ENCODE assay signal across 17 cellular contexts in genomic region chr12:4174417-4174816, GRCh38.
DNase-seq lines count a peak whose midpoint lies in the region; ATAC-seq lines count a peak whose summit lies in the region.
"Had no signal": no experiment of that assay in that cellular context is flagged by ENCODE, and none has a peak within 500 bp of the region (broad histone marks: within the 10 kb centered on the region; RNA-seq: fewer than 3 reads in every experiment).

No MANE protein-coding gene starts in this region.

- ATAC-seq in activated CD8-positive, alpha-beta memory T cell treated with anti-CD3 and anti-CD28 coated beads, Interleukin-2, amount 10 ng/mL, durations not matched to agents 7 days and 5 days = no peak
- ATAC-seq in GM19467 (IDR thresholded peaks at IDR 0.05; ENCODE audit: unreplicated experiment) = no peak
- no peak for ATAC-seq in stimulated activated naive CD8-positive, alpha-beta T cell treated with anti-CD3 and anti-CD28 coated beads, Interleukin-15, Interleukin-2, amounts not matched to agents 100 U/mL and 50 U/mL, for 24 hours
- ATAC-seq: A549 had no signal

- CTCF ChIA-PET in activated CD8-positive, alpha-beta memory T cell treated with anti-CD3 and anti-CD28 coated beads, Interleukin-2, amount 10 ng/mL, durations not matched to agents 7 days and 5 days (lab: Charles Lee) = interaction anchor here (1.8 kb wide), 2 partner anchors 9 to 67 kb away, joined by 5 to 8 read pairs; no protein-coding TSS in a partner anchor

- DNase-seq in activated CD8-positive, alpha-beta memory T cell treated with anti-CD3 and anti-CD28 coated beads, Interleukin-2, amount 10 ng/mL, durations not matched to agents 7 days and 5 days = peak; percentile 9
- no peak for DNase-seq in activated CD8-positive, alpha-beta memory T cell treated with anti-CD3 and anti-CD28 coated beads, Interleukin-2, amount 50 U/mL, for 48 hours
- DNase-seq in NOMO-1 (lab: John Stamatoyannopoulos, UW; ENCODE audit: unreplicated experiment in 2 of 2) (peak; percentile 32 to 44), head of caudate nucleus (peak in 25 of 42 donors; percentile 14 to 58 (median 32)), T-helper 2 cell (no peak), DMS53 treated with DMSO at 0.1 percent for 48 hours (lab: John Stamatoyannopoulos, UW; ENCODE audit: unreplicated experiment) (no peak)
- no peak for DNase-seq in stimulated activated naive CD8-positive, alpha-beta T cell treated with anti-CD3 and anti-CD28 coated beads, Interleukin-15, Interleukin-2, amounts not matched to agents 100 U/mL and 50 U/mL, for 24 hours
- DNase-seq: COR-L47, EL, NCI-H1436, NCI-H2081, NCI-H510A, NCI-H774, SHP77 had no signal

- H3K4me1 Mint-ChIP-seq in activated CD8-positive, alpha-beta memory T cell treated with anti-CD3 and anti-CD28 coated beads, Interleukin-2, amount 10 ng/mL, durations not matched to agents 7 days and 5 days = peaks cover 52% of the 10 kb centered on the region

- peaks cover 9% of the 10 kb centered on the region for H3K36me3 Mint-ChIP-seq in activated CD8-positive, alpha-beta memory T cell treated with anti-CD3 and anti-CD28 coated beads, Interleukin-2, amount 10 ng/mL, durations not matched to agents 7 days and 5 days
- H3K36me3 Mint-ChIP-seq: IgD-negative memory B cell had no signal

- H3K27me3 Mint-ChIP-seq in activated CD8-positive, alpha-beta memory T cell treated with anti-CD3 and anti-CD28 coated beads, Interleukin-2, amount 10 ng/mL, durations not matched to agents 7 days and 5 days = no peaks in the 10 kb centered on the region

- H3K27ac Mint-ChIP-seq in activated CD8-positive, alpha-beta memory T cell treated with anti-CD3 and anti-CD28 coated beads, Interleukin-2, amount 10 ng/mL, durations not matched to agents 7 days and 5 days = no peak overlapping the region
- H3K27ac Mint-ChIP-seq: IgD-negative memory B cell had no signal

- H3K9me3 Mint-ChIP-seq in activated CD8-positive, alpha-beta memory T cell treated with anti-CD3 and anti-CD28 coated beads, Interleukin-2, amount 10 ng/mL, durations not matched to agents 7 days and 5 days (ENCODE audit: low read depth) = no peaks in the 10 kb centered on the region
- H3K9me3 Mint-ChIP-seq: IgD-negative memory B cell had no signal

- H3K4me3 Mint-ChIP-seq in activated CD8-positive, alpha-beta memory T cell treated with anti-CD3 and anti-CD28 coated beads, Interleukin-2, amount 10 ng/mL, durations not matched to agents 7 days and 5 days = no peak overlapping the region
- H3K4me3 Mint-ChIP-seq: IgD-negative memory B cell had no signal

- intact Hi-C loops in head of caudate nucleus (cut with DNase I) = no loop called here

Comparison
In these comparisons a context has a peak if more than half of its experiments do, and no peak if none do; other contexts are left out.
1. DNase-seq: peak in activated CD8-positive, alpha-beta memory T cell treated with anti-CD3 and anti-CD28 coated beads, Interleukin-2, amount 10 ng/mL, durations not matched to agents 7 days and 5 days (single experiment), NOMO-1 (2 of 2) and head of caudate nucleus (25 of 42); none in activated CD8-positive, alpha-beta memory T cell treated with anti-CD3 and anti-CD28 coated beads, Interleukin-2, amount 50 U/mL, for 48 hours (single experiment), T-helper 2 cell (0 of 5), DMS53 treated with DMSO at 0.1 percent for 48 hours (single experiment) and stimulated activated naive CD8-positive, alpha-beta T cell treated with anti-CD3 and anti-CD28 coated beads, Interleukin-15, Interleukin-2, amounts not matched to agents 100 U/mL and 50 U/mL, for 24 hours (single experiment).